In genomic region chr10:124324856-124325657, GRCh38 we compare ENCODE assay signal across 23 cellular contexts.
DNase-seq lines count a peak whose midpoint lies in the region; ATAC-seq and TF ChIP-seq lines count a peak whose summit lies in the region.
"Had no signal": no experiment of that assay in that cellular context is flagged by ENCODE, and none has a peak within 500 bp of the region (broad histone marks: within the 10 kb centered on the region; RNA-seq: fewer than 3 reads in every experiment).

No MANE protein-coding gene starts in this region.

- no peaks in the 10 kb centered on the region for H3K27me3 ChIP-seq in sigmoid colon
- H3K27me3 ChIP-seq: BLaER1 treated with 17β-estradiol and CSF1 and Interleukin-3, amounts not matched to agents 10 nM and 100 nM; SJSA1 had no signal

- no peaks in the 10 kb centered on the region for H3K36me3 Mint-ChIP-seq in activated CD8-positive, alpha-beta memory T cell treated with anti-CD3 and anti-CD28 coated beads, Interleukin-2, amount 10 ng/mL, durations not matched to agents 7 days and 5 days

- no peak overlapping the region for H3K4me3 ChIP-seq in sigmoid colon
- H3K4me3 ChIP-seq: BLaER1 treated with 17β-estradiol and CSF1 and Interleukin-3, amounts not matched to agents 10 nM and 100 nM; PC-9; SJSA1 had no signal

- ATAC-seq in activated CD8-positive, alpha-beta memory T cell treated with anti-CD3 and anti-CD28 coated beads, Interleukin-2, amount 10 ng/mL, durations not matched to agents 7 days and 5 days: no peak
- no peak for ATAC-seq in Right ventricle myocardium superior (ENCODE audit: poor library complexity)
- ATAC-seq in GM21619 (IDR thresholded peaks at IDR 0.05; ENCODE audit: unreplicated experiment): no peak
- ATAC-seq: HCT116, Right ventricle myocardium inferior had no signal

- H3K27me3 Mint-ChIP-seq in activated CD8-positive, alpha-beta memory T cell treated with anti-CD3 and anti-CD28 coated beads, Interleukin-2, amount 10 ng/mL, durations not matched to agents 7 days and 5 days: peaks cover 6% of the 10 kb centered on the region

- no peaks in the 10 kb centered on the region for H3K9me3 Mint-ChIP-seq in activated CD8-positive, alpha-beta memory T cell treated with anti-CD3 and anti-CD28 coated beads, Interleukin-2, amount 10 ng/mL, durations not matched to agents 7 days and 5 days (ENCODE audit: low read depth)
- H3K9me3 Mint-ChIP-seq: CD4-positive, alpha-beta T cell; IgD-negative memory B cell had no signal

- 79 to 86% methylated on average over 21 of the region's 21 CpGs for WGBS in sigmoid colon, 2 donors

- intact Hi-C loops in sigmoid colon (cut with DNase I) (no loop called here), Right ventricle myocardium superior (cut with DNase I) (no loop called here)

- H3K4me1 ChIP-seq in sigmoid colon: no peaks in the 10 kb centered on the region
- H3K4me1 ChIP-seq: SJSA1 had no signal

- no peaks in the 10 kb centered on the region for H3K9me3 ChIP-seq in sigmoid colon
- H3K9me3 ChIP-seq: BLaER1 treated with 17β-estradiol and CSF1 and Interleukin-3, amounts not matched to agents 10 nM and 100 nM; SJSA1 had no signal

- DNase-seq in activated CD8-positive, alpha-beta memory T cell treated with anti-CD3 and anti-CD28 coated beads, Interleukin-2, amount 50 U/mL, for 48 hours: peak; percentile 26
- DNase-seq in activated CD8-positive, alpha-beta memory T cell treated with anti-CD3 and anti-CD28 coated beads, Interleukin-2, amount 10 ng/mL, durations not matched to agents 7 days and 5 days: no peak
- DNase-seq in mesenteric fat pad (ENCODE audit: low spot score) (peak; percentile 81), sigmoid colon (peak; percentile 53), Right ventricle myocardium superior (no peak), pons (ENCODE audit: low spot score) (no peak)
- DNase-seq: AML-193; CD4-positive, alpha-beta T cell; COR-L47; MM.1S; NCI-H2029; NCI-H446 treated with DMSO at 0.1 percent for 48 hours; NCI-H526; NCI-H82; PC-9 had no signal

- H3K27ac ChIP-seq in sigmoid colon: no peak overlapping the region
- H3K27ac ChIP-seq: HL-60, KMS-11, PC-9, SJSA1 had no signal

- no peak for TF ChIP-seq EP300 in sigmoid colon (IDR thresholded peaks at IDR 0.05)

- CTCF ChIA-PET in activated CD8-positive, alpha-beta memory T cell treated with anti-CD3 and anti-CD28 coated beads, Interleukin-2, amount 10 ng/mL, durations not matched to agents 7 days and 5 days (lab: Charles Lee): no interaction called here

- H3K4me3 Mint-ChIP-seq in activated CD8-positive, alpha-beta memory T cell treated with anti-CD3 and anti-CD28 coated beads, Interleukin-2, amount 10 ng/mL, durations not matched to agents 7 days and 5 days: no peak overlapping the region
- H3K4me3 Mint-ChIP-seq: CD4-positive, alpha-beta T cell; IgD-negative memory B cell had no signal

- H3K36me3 ChIP-seq in sigmoid colon: no peaks in the 10 kb centered on the region
- H3K36me3 ChIP-seq: BLaER1 treated with 17β-estradiol and CSF1 and Interleukin-3, amounts not matched to agents 10 nM and 100 nM; SJSA1 had no signal

- no peaks in the 10 kb centered on the region for H3K4me1 Mint-ChIP-seq in activated CD8-positive, alpha-beta memory T cell treated with anti-CD3 and anti-CD28 coated beads, Interleukin-2, amount 10 ng/mL, durations not matched to agents 7 days and 5 days
- H3K4me1 Mint-ChIP-seq: IgD-negative memory B cell had no signal

- H3K27ac Mint-ChIP-seq in activated CD8-positive, alpha-beta memory T cell treated with anti-CD3 and anti-CD28 coated beads, Interleukin-2, amount 10 ng/mL, durations not matched to agents 7 days and 5 days: no peak overlapping the region
- H3K27ac Mint-ChIP-seq: CD4-positive, alpha-beta T cell; IgD-negative memory B cell had no signal

- no peak for TF ChIP-seq POLR2A in sigmoid colon (IDR thresholded peaks at IDR 0.05)

- TF ChIP-seq CTCF in sigmoid colon (IDR thresholded peaks at IDR 0.05): no peak

Comparison
In these comparisons a context has a peak if more than half of its experiments do, and no peak if none do; other contexts are left out.
1. DNase-seq: peak in activated CD8-positive, alpha-beta memory T cell treated with anti-CD3 and anti-CD28 coated beads, Interleukin-2, amount 50 U/mL, for 48 hours (single experiment), mesenteric fat pad (single experiment) and sigmoid colon (single experiment); none in activated CD8-positive, alpha-beta memory T cell treated with anti-CD3 and anti-CD28 coated beads, Interleukin-2, amount 10 ng/mL, durations not matched to agents 7 days and 5 days (single experiment), Right ventricle myocardium superior (single experiment) and pons (single experiment).